35 cellular contexts compared by ENCODE assay signal in the genomic region with DNA sequence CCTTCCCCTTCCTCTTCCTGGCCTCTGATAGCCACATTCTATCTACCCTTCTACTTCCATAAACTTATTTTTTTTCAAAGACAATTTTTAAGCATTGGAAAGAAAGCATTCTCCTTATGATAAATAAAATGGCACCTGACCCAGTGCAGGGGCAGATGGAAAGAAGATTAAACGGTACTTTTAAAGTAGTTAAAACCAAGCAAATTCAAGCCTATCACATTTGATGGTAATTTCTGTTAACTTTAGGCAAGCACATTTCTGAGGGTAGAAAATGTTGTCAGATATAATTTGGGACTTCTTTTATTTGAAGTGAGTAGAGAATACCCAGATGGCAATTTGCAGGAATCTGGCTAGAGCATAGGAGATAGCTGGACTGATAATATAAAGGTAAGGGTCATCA.
DNase-seq lines count a peak whose midpoint lies in the region; ATAC-seq and TF ChIP-seq lines count a peak whose summit lies in the region.
"Had no signal": no experiment of that assay in that cellular context is flagged by ENCODE, and none has a peak within 500 bp of the region (broad histone marks: within the 10 kb centered on the region; RNA-seq: fewer than 3 reads in every experiment).

No MANE protein-coding gene starts in this region.

- H3K4ac ChIP-seq in neuronal stem cell (ENCODE audit: low read length) = no peak overlapping the region

- H3K4me2 ChIP-seq in GM23338 (no peak overlapping the region), neuronal stem cell (ENCODE audit: insufficient read depth, low read length, poor library complexity, severe bottlenecking) (no peak overlapping the region)
- H3K4me2 ChIP-seq: A549; BLaER1; BLaER1 treated with 17β-estradiol and CSF1 and Interleukin-3, amounts not matched to agents 10 nM and 100 nM had no signal

- H3K27me3 Mint-ChIP-seq in GM23338 (ENCODE audit: insufficient read depth, low read depth, poor library complexity) (no peaks in the 10 kb centered on the region), osteocyte (ENCODE audit: unreplicated experiment) (no peaks in the 10 kb centered on the region)
- H3K27me3 Mint-ChIP-seq: B cell; CD4-positive, alpha-beta memory T cell; CD4-positive, alpha-beta T cell; CD4-positive, CD25-positive, alpha-beta regulatory T cell; CD8-positive, alpha-beta memory T cell had no signal

- H3K27ac ChIP-seq in GM23338 (ENCODE audit: low read depth) (no peak overlapping the region), neuronal stem cell (replicated peaks; ENCODE audit: low read length) (no peak overlapping the region)
- H3K27ac ChIP-seq: 22Rv1; A549; BLaER1; BLaER1 treated with 17β-estradiol and CSF1 and Interleukin-3, amounts not matched to agents 10 nM and 100 nM; C4-2B had no signal

- H3K23ac ChIP-seq in neuronal stem cell (ENCODE audit: low read depth, low read length, poor library complexity) = no peak overlapping the region

- no peak overlapping the region for H3K9ac ChIP-seq in neuronal stem cell (ENCODE audit: low read depth, low read length, poor library complexity)
- H3K9ac ChIP-seq: BLaER1; BLaER1 treated with 17β-estradiol and CSF1 and Interleukin-3, amounts not matched to agents 10 nM and 100 nM had no signal

- no peaks in the 10 kb centered on the region for H3K4me1 ChIP-seq in GM23338 (ENCODE audit: insufficient read depth)
- H3K4me1 ChIP-seq in neuronal stem cell (ENCODE audit: control insufficient read depth in 2 of 2, insufficient read depth in 1 of 2, low read depth in 1 of 2, low read length in 2 of 2) = no peaks in the 10 kb centered on the region
- H3K4me1 ChIP-seq: A549, BLaER1, Caco-2 had no signal

- no peak overlapping the region for H4K8ac ChIP-seq in neuronal stem cell (ENCODE audit: low read depth, low read length)

- H2BK120ac ChIP-seq in neuronal stem cell (ENCODE audit: low read depth, low read length) = no peak overlapping the region

- no peaks in the 10 kb centered on the region for H3K9me3 ChIP-seq in neuronal stem cell (replicated peaks in 1 of 2; ENCODE audit: control insufficient read depth in 2 of 2, insufficient read depth in 1 of 2, low read depth in 1 of 2, low read length in 2 of 2)
- H3K9me3 ChIP-seq: A549; BE2C; BLaER1; BLaER1 treated with 17β-estradiol and CSF1 and Interleukin-3, amounts not matched to agents 10 nM and 100 nM; Caco-2 had no signal

- H3K4me3 ChIP-seq in GM23338 (no peak overlapping the region), neuronal stem cell (ENCODE audit: low read length in 2 of 2) (no peak overlapping the region)
- H3K4me3 ChIP-seq: A549; BLaER1; BLaER1 treated with 17β-estradiol and CSF1 and Interleukin-3, amounts not matched to agents 10 nM and 100 nM had no signal

- H3K79me2 ChIP-seq in GM23338 (replicated peaks; ENCODE audit: insufficient read depth) = no peaks in the 10 kb centered on the region

- H3K27me3 ChIP-seq in GM23338 (ENCODE audit: insufficient read depth) (no peaks in the 10 kb centered on the region), neuronal stem cell (ENCODE audit: control insufficient read depth in 3 of 3, insufficient read depth in 3 of 3, low read depth in 1 of 3, low read length in 3 of 3) (no peaks in the 10 kb centered on the region)
- H3K27me3 ChIP-seq: BE2C; BLaER1; BLaER1 treated with 17β-estradiol and CSF1 and Interleukin-3, amounts not matched to agents 10 nM and 100 nM had no signal

- no peaks in the 10 kb centered on the region for H3F3A ChIP-seq in GM23338 (replicated peaks; ENCODE audit: low read depth)

- H4K91ac ChIP-seq in neuronal stem cell (ENCODE audit: low read depth, low read length, poor library complexity) = no peak overlapping the region

- no peaks in the 10 kb centered on the region for H4K20me1 ChIP-seq in GM23338 (replicated peaks; ENCODE audit: insufficient read depth)
- H4K20me1 ChIP-seq: BLaER1; BLaER1 treated with 17β-estradiol and CSF1 and Interleukin-3, amounts not matched to agents 10 nM and 100 nM had no signal

- H2BK12ac ChIP-seq in neuronal stem cell (ENCODE audit: low read length) = no peak overlapping the region

- H3K9me3 Mint-ChIP-seq in GM23338 = no peaks in the 10 kb centered on the region
- H3K9me3 Mint-ChIP-seq in osteocyte (ENCODE audit: unreplicated experiment) = no peaks in the 10 kb centered on the region
- H3K9me3 Mint-ChIP-seq: CD14-positive monocyte had no signal

- no peaks in the 10 kb centered on the region for H3K9me2 ChIP-seq in GM23338 (ENCODE audit: insufficient read depth)

- ATAC-seq in GM23338 (no peak), GM18511 (IDR thresholded peaks at IDR 0.05; ENCODE audit: unreplicated experiment) (no peak)
- ATAC-seq: A549; CD8-positive, alpha-beta T cell had no signal

- H3K36me3 ChIP-seq in GM23338 (ENCODE audit: insufficient read depth) (no peaks in the 10 kb centered on the region), neuronal stem cell (replicated peaks in 1 of 2; ENCODE audit: control insufficient read depth in 2 of 2, insufficient read depth in 2 of 2, low read length in 2 of 2) (no peaks in the 10 kb centered on the region)
- H3K36me3 ChIP-seq: BE2C; BLaER1; BLaER1 treated with 17β-estradiol and CSF1 and Interleukin-3, amounts not matched to agents 10 nM and 100 nM had no signal

- no peak overlapping the region for H2BK5ac ChIP-seq in neuronal stem cell (ENCODE audit: low read length)

- TF ChIP-seq CTCF in GM23338 (conservative IDR thresholded peaks at IDR 0.05; ENCODE audit: low read depth in 2 of 2) (no peak), osteocyte (IDR thresholded peaks at IDR 0.05) (no peak)

- H3K18ac ChIP-seq in neuronal stem cell (ENCODE audit: low read length) = no peak overlapping the region

- H2BK15ac ChIP-seq in neuronal stem cell (ENCODE audit: low read length) = no peak overlapping the region

- H3K36me3 Mint-ChIP-seq in GM23338 (ENCODE audit: low read depth) (no peaks in the 10 kb centered on the region), osteocyte (ENCODE audit: unreplicated experiment) (peaks cover 33% of the 10 kb centered on the region)
- H3K36me3 Mint-ChIP-seq: CD14-positive monocyte; CD4-positive, alpha-beta memory T cell; CD4-positive, CD25-positive, alpha-beta regulatory T cell; CD8-positive, alpha-beta memory T cell; CD8-positive, alpha-beta T cell had no signal

- H2AFZ ChIP-seq in GM23338 = 0 out of 2 replicates have a peak overlapping the region, but pooled peaks have one; percentile 19
- H2AFZ ChIP-seq in neuronal stem cell (ENCODE audit: low read length) = peak overlapping the region; percentile 3

- H2AK5ac ChIP-seq in neuronal stem cell (ENCODE audit: low read depth, low read length) = no peak overlapping the region

- no peak overlapping the region for H3K4me3 Mint-ChIP-seq in GM23338
- no peak overlapping the region for H3K4me3 Mint-ChIP-seq in osteocyte (ENCODE audit: unreplicated experiment)
- H3K4me3 Mint-ChIP-seq: B cell; CD14-positive monocyte; CD4-positive, alpha-beta memory T cell; CD4-positive, alpha-beta T cell; CD4-positive, CD25-positive, alpha-beta regulatory T cell; CD8-positive, alpha-beta memory T cell; CD8-positive, alpha-beta T cell had no signal

- no CpG with 5 or more reads among the region's 1 CpG for WGBS in neuronal stem cell (ENCODE audit: extremely low coverage in 2 of 2, insufficient read length in 2 of 2, insufficient replicate concordance in 1 of 2), 2 donors

- H3K79me1 ChIP-seq in neuronal stem cell (ENCODE audit: low read depth, low read length) = no peaks in the 10 kb centered on the region

- no peaks in the 10 kb centered on the region for H3K4me1 Mint-ChIP-seq in GM23338
- peaks cover 5% of the 10 kb centered on the region for H3K4me1 Mint-ChIP-seq in osteocyte (ENCODE audit: unreplicated experiment)
- H3K4me1 Mint-ChIP-seq: B cell; CD14-positive monocyte; CD4-positive, alpha-beta memory T cell; CD4-positive, CD25-positive, alpha-beta regulatory T cell; CD8-positive, alpha-beta memory T cell had no signal

- H3K27ac Mint-ChIP-seq in GM23338 (no peak overlapping the region), osteocyte (ENCODE audit: unreplicated experiment) (peak overlapping the region; percentile 18)
- H3K27ac Mint-ChIP-seq: B cell; CD14-positive monocyte; CD4-positive, alpha-beta memory T cell; CD4-positive, alpha-beta T cell; CD4-positive, CD25-positive, alpha-beta regulatory T cell; CD8-positive, alpha-beta memory T cell; CD8-positive, alpha-beta T cell had no signal

- no peak overlapping the region for H3K14ac ChIP-seq in neuronal stem cell (ENCODE audit: low read length)

- DNase-seq in GM23338 (ENCODE audit: low spot score) (no peak), SK-N-DZ (ENCODE audit: low spot score) (peak; percentile 91), neuronal stem cell (ENCODE audit: low spot score) (no peak), osteocyte (ENCODE audit: extremely low spot score, unreplicated experiment) (no peak), epidermal melanocyte (ENCODE audit: insufficient read length, low spot score) (no peak), inferior parietal cortex (ENCODE audit: extremely low spot score) (no peak)
- no peak for DNase-seq in stimulated activated CD4-positive, alpha-beta T cell treated with anti-CD3 and anti-CD28 coated beads, Interleukin-4, amount 100 ng/mL, for 4 hours
- DNase-seq: 8988T; ACHN; AML-193; BE2C; C1 segment of cervical spinal cord; Caco-2; Calu3; CD4-positive, alpha-beta memory T cell; CD4-positive, alpha-beta T cell; CD4-positive, CD25-positive, alpha-beta regulatory T cell; CD8-positive, alpha-beta memory T cell; CD8-positive, alpha-beta T cell; COR-L47; DMS 273 treated with DMSO at 0.1 percent for 48 hours; DMS153; DMS53; DMS79; DMS79 treated with DMSO at 0.1 percent for 48 hours; DND-41; EL had no signal

TF ChIP-seq in GM23338, 12 proteins besides CTCF, POLR2A, EP300 and RAD21 (continues in another document):
- no peak for TF ChIP-seq ZNF114 (CRISPR knock-in tag; IDR thresholded peaks at IDR 0.05)
- TF ChIP-seq STAT1 (IDR thresholded peaks at IDR 0.05; ENCODE audit: unreplicated experiment) = no peak
